1 cellular context compared by ENCODE assay signal in the genomic region with DNA sequence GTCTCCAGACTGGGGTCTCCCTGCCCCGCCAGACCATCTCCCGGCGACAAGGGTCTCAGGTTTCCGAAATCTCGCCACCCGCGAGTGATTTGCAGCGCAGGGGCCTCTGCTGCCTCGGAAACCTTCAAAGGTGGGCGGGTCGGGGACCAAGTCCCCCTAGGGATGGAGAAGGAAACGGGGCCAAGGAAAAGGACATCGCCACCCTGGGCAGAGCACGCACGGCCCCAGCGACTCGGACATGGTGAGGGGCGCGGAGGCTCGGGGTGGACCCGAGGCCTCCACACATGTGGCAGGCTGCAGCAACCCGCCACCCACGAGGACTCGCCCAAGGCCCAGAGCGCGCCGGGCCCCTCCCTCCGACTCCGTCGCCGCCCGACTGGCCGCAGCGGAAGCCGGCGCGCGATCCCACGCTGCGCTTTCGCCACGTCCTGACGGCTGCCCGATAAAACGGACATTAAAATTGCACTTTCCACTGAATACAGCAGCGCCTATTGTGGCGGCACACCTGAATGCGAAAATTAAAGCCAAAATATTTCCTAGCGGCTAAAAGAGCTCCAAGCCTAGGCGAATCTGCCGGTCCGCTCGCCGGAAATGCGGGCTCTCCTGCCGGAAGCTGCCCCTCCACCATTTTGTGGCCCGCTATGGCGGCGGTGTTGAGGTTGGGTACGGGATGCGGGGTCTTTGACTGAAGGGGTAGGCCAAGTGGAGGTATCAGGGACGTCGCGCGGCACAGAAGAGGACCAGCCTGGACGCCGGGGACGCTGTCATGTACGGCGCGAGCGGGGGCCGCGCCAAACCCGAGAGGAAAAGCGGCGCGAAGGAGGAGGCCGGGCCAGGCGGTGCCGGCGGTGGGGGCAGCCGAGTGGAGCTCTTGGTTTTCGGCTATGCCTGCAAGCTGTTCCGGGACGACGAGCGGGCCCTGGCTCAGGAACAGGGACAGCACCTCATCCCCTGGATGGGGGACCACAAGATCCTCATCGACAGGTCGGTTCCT.
TF ChIP-seq lines count a peak whose summit lies in the region.

A gene (plus strand): TSS at position 627 of the 994 bp plus-strand sequence. CDS start 140 bp downstream, at position 767.

TF ChIP-seq in WTC11, 78 proteins besides CTCF, POLR2A, EP300 and RAD21 (continued from another document and continues in another):
- TF ChIP-seq, protein P1, sequence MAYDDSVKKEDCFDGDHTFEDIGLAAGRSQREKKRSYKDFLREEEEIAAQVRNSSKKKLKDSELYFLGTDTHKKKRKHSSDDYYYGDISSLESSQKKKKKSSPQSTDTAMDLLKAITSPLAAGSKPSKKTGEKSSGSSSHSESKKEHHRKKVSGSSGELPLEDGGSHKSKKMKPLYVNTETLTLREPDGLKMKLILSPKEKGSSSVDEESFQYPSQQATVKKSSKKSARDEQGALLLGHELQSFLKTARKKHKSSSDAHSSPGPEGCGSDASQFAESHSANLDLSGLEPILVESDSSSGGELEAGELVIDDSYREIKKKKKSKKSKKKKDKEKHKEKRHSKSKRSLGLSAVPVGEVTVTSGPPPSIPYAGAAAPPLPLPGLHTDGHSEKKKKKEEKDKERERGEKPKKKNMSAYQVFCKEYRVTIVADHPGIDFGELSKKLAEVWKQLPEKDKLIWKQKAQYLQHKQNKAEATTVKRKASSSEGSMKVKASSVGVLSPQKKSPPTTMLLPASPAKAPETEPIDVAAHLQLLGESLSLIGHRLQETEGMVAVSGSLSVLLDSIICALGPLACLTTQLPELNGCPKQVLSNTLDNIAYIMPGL (CRISPR knock-in tag; IDR thresholded peaks at IDR 0.05): 0 out of 2 replicates have a peak, but pooled peaks have one; percentile 25
- no peak for TF ChIP-seq ZNF219 (CRISPR knock-in tag; IDR thresholded peaks at IDR 0.05; ENCODE audit: borderline replicate concordance)
- TF ChIP-seq, protein P2, sequence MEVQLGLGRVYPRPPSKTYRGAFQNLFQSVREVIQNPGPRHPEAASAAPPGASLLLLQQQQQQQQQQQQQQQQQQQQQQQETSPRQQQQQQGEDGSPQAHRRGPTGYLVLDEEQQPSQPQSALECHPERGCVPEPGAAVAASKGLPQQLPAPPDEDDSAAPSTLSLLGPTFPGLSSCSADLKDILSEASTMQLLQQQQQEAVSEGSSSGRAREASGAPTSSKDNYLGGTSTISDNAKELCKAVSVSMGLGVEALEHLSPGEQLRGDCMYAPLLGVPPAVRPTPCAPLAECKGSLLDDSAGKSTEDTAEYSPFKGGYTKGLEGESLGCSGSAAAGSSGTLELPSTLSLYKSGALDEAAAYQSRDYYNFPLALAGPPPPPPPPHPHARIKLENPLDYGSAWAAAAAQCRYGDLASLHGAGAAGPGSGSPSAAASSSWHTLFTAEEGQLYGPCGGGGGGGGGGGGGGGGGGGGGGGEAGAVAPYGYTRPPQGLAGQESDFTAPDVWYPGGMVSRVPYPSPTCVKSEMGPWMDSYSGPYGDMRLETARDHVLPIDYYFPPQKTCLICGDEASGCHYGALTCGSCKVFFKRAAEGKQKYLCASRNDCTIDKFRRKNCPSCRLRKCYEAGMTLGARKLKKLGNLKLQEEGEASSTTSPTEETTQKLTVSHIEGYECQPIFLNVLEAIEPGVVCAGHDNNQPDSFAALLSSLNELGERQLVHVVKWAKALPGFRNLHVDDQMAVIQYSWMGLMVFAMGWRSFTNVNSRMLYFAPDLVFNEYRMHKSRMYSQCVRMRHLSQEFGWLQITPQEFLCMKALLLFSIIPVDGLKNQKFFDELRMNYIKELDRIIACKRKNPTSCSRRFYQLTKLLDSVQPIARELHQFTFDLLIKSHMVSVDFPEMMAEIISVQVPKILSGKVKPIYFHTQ (CRISPR knock-in tag; IDR thresholded peaks at IDR 0.05): no peak
- TF ChIP-seq, protein P3, sequence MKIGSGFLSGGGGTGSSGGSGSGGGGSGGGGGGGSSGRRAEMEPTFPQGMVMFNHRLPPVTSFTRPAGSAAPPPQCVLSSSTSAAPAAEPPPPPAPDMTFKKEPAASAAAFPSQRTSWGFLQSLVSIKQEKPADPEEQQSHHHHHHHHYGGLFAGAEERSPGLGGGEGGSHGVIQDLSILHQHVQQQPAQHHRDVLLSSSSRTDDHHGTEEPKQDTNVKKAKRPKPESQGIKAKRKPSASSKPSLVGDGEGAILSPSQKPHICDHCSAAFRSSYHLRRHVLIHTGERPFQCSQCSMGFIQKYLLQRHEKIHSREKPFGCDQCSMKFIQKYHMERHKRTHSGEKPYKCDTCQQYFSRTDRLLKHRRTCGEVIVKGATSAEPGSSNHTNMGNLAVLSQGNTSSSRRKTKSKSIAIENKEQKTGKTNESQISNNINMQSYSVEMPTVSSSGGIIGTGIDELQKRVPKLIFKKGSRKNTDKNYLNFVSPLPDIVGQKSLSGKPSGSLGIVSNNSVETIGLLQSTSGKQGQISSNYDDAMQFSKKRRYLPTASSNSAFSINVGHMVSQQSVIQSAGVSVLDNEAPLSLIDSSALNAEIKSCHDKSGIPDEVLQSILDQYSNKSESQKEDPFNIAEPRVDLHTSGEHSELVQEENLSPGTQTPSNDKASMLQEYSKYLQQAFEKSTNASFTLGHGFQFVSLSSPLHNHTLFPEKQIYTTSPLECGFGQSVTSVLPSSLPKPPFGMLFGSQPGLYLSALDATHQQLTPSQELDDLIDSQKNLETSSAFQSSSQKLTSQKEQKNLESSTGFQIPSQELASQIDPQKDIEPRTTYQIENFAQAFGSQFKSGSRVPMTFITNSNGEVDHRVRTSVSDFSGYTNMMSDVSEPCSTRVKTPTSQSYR (CRISPR knock-in tag; IDR thresholded peaks at IDR 0.05): no peak
- TF ChIP-seq, protein P4, sequence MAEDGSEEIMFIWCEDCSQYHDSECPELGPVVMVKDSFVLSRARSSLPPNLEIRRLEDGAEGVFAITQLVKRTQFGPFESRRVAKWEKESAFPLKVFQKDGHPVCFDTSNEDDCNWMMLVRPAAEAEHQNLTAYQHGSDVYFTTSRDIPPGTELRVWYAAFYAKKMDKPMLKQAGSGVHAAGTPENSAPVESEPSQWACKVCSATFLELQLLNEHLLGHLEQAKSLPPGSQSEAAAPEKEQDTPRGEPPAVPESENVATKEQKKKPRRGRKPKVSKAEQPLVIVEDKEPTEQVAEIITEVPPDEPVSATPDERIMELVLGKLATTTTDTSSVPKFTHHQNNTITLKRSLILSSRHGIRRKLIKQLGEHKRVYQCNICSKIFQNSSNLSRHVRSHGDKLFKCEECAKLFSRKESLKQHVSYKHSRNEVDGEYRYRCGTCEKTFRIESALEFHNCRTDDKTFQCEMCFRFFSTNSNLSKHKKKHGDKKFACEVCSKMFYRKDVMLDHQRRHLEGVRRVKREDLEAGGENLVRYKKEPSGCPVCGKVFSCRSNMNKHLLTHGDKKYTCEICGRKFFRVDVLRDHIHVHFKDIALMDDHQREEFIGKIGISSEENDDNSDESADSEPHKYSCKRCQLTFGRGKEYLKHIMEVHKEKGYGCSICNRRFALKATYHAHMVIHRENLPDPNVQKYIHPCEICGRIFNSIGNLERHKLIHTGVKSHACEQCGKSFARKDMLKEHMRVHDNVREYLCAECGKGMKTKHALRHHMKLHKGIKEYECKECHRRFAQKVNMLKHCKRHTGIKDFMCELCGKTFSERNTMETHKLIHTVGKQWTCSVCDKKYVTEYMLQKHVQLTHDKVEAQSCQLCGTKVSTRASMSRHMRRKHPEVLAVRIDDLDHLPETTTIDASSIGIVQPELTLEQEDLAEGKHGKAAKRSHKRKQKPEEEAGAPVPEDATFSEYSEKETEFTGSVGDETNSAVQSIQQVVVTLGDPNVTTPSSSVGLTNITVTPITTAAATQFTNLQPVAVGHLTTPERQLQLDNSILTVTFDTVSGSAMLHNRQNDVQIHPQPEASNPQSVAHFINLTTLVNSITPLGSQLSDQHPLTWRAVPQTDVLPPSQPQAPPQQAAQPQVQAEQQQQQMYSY (CRISPR knock-in tag; IDR thresholded peaks at IDR 0.05): no peak
- TF ChIP-seq, protein P5, sequence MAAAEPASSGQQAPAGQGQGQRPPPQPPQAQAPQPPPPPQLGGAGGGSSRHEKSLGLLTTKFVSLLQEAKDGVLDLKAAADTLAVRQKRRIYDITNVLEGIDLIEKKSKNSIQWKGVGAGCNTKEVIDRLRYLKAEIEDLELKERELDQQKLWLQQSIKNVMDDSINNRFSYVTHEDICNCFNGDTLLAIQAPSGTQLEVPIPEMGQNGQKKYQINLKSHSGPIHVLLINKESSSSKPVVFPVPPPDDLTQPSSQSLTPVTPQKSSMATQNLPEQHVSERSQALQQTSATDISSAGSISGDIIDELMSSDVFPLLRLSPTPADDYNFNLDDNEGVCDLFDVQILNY (CRISPR knock-in tag; IDR thresholded peaks at IDR 0.05): no peak; the same call in 1 of the 2 replicates
- TF ChIP-seq GABPB1 (CRISPR knock-in tag; IDR thresholded peaks at IDR 0.05): peak; percentile 82
- TF ChIP-seq ZNF317 (CRISPR knock-in tag; IDR thresholded peaks at IDR 0.05; ENCODE audit: borderline replicate concordance, low read depth): no peak
- TF ChIP-seq, protein P6, sequence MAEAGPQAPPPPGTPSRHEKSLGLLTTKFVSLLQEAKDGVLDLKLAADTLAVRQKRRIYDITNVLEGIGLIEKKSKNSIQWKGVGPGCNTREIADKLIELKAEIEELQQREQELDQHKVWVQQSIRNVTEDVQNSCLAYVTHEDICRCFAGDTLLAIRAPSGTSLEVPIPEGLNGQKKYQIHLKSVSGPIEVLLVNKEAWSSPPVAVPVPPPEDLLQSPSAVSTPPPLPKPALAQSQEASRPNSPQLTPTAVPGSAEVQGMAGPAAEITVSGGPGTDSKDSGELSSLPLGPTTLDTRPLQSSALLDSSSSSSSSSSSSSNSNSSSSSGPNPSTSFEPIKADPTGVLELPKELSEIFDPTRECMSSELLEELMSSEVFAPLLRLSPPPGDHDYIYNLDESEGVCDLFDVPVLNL (CRISPR knock-in tag; IDR thresholded peaks at IDR 0.05; ENCODE audit: borderline replicate concordance, low read depth): peak; percentile 36; the same call in 1 of the 2 replicates
- no peak for TF ChIP-seq TEAD1 (CRISPR knock-in tag; IDR thresholded peaks at IDR 0.05)
- TF ChIP-seq, protein P7, sequence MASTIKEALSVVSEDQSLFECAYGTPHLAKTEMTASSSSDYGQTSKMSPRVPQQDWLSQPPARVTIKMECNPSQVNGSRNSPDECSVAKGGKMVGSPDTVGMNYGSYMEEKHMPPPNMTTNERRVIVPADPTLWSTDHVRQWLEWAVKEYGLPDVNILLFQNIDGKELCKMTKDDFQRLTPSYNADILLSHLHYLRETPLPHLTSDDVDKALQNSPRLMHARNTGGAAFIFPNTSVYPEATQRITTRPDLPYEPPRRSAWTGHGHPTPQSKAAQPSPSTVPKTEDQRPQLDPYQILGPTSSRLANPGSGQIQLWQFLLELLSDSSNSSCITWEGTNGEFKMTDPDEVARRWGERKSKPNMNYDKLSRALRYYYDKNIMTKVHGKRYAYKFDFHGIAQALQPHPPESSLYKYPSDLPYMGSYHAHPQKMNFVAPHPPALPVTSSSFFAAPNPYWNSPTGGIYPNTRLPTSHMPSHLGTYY (CRISPR knock-in tag; IDR thresholded peaks at IDR 0.05): no peak
- TF ChIP-seq, protein P8, sequence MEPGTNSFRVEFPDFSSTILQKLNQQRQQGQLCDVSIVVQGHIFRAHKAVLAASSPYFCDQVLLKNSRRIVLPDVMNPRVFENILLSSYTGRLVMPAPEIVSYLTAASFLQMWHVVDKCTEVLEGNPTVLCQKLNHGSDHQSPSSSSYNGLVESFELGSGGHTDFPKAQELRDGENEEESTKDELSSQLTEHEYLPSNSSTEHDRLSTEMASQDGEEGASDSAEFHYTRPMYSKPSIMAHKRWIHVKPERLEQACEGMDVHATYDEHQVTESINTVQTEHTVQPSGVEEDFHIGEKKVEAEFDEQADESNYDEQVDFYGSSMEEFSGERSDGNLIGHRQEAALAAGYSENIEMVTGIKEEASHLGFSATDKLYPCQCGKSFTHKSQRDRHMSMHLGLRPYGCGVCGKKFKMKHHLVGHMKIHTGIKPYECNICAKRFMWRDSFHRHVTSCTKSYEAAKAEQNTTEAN (CRISPR knock-in tag; IDR thresholded peaks at IDR 0.05): 0 out of 2 replicates have a peak, but pooled peaks have one; percentile 22
- no peak for TF ChIP-seq GTF2I (CRISPR knock-in tag; conservative IDR thresholded peaks at IDR 0.05)
- TF ChIP-seq, protein P9, sequence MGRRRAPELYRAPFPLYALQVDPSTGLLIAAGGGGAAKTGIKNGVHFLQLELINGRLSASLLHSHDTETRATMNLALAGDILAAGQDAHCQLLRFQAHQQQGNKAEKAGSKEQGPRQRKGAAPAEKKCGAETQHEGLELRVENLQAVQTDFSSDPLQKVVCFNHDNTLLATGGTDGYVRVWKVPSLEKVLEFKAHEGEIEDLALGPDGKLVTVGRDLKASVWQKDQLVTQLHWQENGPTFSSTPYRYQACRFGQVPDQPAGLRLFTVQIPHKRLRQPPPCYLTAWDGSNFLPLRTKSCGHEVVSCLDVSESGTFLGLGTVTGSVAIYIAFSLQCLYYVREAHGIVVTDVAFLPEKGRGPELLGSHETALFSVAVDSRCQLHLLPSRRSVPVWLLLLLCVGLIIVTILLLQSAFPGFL (CRISPR knock-in tag; IDR thresholded peaks at IDR 0.05; ENCODE audit: borderline replicate concordance): 0 out of 2 replicates have a peak, but pooled peaks have one; percentile 25
- TF ChIP-seq, protein P10, sequence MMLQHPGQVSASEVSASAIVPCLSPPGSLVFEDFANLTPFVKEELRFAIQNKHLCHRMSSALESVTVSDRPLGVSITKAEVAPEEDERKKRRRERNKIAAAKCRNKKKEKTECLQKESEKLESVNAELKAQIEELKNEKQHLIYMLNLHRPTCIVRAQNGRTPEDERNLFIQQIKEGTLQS (CRISPR knock-in tag; conservative IDR thresholded peaks at IDR 0.05): no peak
- no peak for TF ChIP-seq JUN (CRISPR knock-in tag; IDR thresholded peaks at IDR 0.05)
- TF ChIP-seq SMAD3 (CRISPR knock-in tag; IDR thresholded peaks at IDR 0.05; ENCODE audit: borderline replicate concordance): no peak
- no peak for TF ChIP-seq OVOL2 (CRISPR knock-in tag; IDR thresholded peaks at IDR 0.05; ENCODE audit: borderline replicate concordance)
- TF ChIP-seq SP1 (CRISPR knock-in tag; conservative IDR thresholded peaks at IDR 0.05): peak; percentile 51
- peak; percentile 46; the same call in 1 of the 2 replicates for TF ChIP-seq ETV6 (CRISPR knock-in tag; IDR thresholded peaks at IDR 0.05)
- peak; percentile 51; the same call in 1 of the 2 replicates for TF ChIP-seq FOXP1 (CRISPR knock-in tag; IDR thresholded peaks at IDR 0.05; ENCODE audit: borderline replicate concordance)
- 0 out of 2 replicates have a peak, but pooled peaks have one; percentile 28 for TF ChIP-seq ZNF121 (CRISPR knock-in tag; IDR thresholded peaks at IDR 0.05)
- TF ChIP-seq, protein P11, sequence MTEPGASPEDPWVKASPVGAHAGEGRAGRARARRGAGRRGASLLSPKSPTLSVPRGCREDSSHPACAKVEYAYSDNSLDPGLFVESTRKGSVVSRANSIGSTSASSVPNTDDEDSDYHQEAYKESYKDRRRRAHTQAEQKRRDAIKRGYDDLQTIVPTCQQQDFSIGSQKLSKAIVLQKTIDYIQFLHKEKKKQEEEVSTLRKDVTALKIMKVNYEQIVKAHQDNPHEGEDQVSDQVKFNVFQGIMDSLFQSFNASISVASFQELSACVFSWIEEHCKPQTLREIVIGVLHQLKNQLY (CRISPR knock-in tag; IDR thresholded peaks at IDR 0.05): peak; percentile 52; the same call in 1 of the 2 replicates
- TF ChIP-seq, protein P12, sequence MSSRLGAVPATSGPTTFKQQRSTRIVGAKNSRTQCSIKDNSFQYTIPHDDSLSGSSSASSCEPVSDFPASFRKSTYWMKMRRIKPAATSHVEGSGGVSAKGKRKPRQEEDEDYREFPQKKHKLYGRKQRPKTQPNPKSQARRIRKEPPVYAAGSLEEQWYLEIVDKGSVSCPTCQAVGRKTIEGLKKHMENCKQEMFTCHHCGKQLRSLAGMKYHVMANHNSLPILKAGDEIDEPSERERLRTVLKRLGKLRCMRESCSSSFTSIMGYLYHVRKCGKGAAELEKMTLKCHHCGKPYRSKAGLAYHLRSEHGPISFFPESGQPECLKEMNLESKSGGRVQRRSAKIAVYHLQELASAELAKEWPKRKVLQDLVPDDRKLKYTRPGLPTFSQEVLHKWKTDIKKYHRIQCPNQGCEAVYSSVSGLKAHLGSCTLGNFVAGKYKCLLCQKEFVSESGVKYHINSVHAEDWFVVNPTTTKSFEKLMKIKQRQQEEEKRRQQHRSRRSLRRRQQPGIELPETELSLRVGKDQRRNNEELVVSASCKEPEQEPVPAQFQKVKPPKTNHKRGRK (CRISPR knock-in tag; IDR thresholded peaks at IDR 0.05; ENCODE audit: borderline replicate concordance): no peak
- TF ChIP-seq ZNF263 (CRISPR knock-in tag; IDR thresholded peaks at IDR 0.05; ENCODE audit: low read depth): no peak
